Comparison of ENCODE assay signal across 8 cellular contexts in the genomic region with DNA sequence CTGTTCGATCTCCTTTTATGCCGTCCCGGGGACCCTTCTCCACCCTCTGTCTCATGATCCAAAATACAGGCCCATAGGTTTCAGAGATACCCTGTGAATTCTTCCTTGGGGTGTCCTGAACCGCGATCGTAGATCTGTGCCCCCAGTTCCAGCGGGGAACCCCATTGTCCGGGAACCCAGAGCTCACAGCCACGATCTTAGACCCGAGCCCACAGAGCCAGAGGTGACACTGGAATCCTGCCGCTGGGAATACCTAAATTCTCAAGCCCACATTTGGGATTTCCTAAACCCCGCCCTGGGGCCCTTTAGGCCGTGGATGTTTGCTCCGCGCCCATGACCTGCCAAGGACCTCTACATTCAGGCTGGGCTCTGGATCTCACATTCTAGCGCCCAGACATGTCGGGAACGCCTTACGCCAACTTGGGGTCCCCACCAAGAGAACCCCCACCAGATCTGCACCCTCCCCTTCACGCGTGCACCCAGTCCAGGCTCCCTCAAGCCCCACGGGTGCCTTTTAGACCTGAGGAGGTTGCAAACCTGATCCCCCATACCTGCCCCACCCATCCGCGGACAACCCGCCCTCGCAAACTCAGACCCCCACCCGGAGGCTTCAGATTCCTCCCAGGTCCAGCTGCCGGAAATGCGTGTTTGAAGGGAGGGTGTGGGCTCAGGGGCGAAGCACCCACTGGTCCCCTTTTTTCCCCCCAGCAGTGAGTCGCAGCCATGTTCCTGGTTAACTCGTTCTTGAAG. TPM values are rescaled to one million over a fixed set of nuclear protein-coding genes. Genes with fewer than 3 reads are reported as not detected.
DNase-seq lines count a peak whose midpoint lies in the region; ATAC-seq and TF ChIP-seq lines count a peak whose summit lies in the region.

No MANE protein-coding gene starts in this region.

- peak overlapping the region; percentile 90 for H3K4me3 Mint-ChIP-seq in activated naive CD4-positive, alpha-beta T cell treated with anti-CD3 and anti-CD28 coated beads for 36 hours

- TF ChIP-seq CTCF in OCI-LY7 (conservative IDR thresholded peaks at IDR 0.05; ENCODE audit: low read length) (no peak), omental fat pad (IDR thresholded peaks at IDR 0.05) (no peak)

- H3K79me2 ChIP-seq in OCI-LY7 (ENCODE audit: insufficient read depth, low read depth, low read length): peaks cover 18% of the 10 kb centered on the region; the same call in 1 of the 2 replicates

- no peaks in the 10 kb centered on the region for H3K9me3 Mint-ChIP-seq in activated naive CD4-positive, alpha-beta T cell treated with anti-CD3 and anti-CD28 coated beads for 36 hours

- H3K4me2 ChIP-seq in OCI-LY7 (ENCODE audit: low read length): peak overlapping the region; percentile 71

- ATAC-seq in omental fat pad (ENCODE audit: low FRiP score) (peak; percentile 20), GM19397 (IDR thresholded peaks at IDR 0.05; ENCODE audit: unreplicated experiment) (no peak)

- H3K27ac ChIP-seq in OCI-LY7 (ENCODE audit: low read depth, low read length, poor library complexity, severe bottlenecking): peak overlapping the region; percentile 81

- no peaks in the 10 kb centered on the region for H4K20me1 ChIP-seq in OCI-LY7 (ENCODE audit: insufficient read depth, low read length)

- H3K4me1 Mint-ChIP-seq in activated naive CD4-positive, alpha-beta T cell treated with anti-CD3 and anti-CD28 coated beads for 36 hours (ENCODE audit: low read depth): peaks cover 17% of the 10 kb centered on the region

- peak overlapping the region; percentile 36 for H2AFZ ChIP-seq in OCI-LY7 (ENCODE audit: low read length)

- peaks cover 30% of the 10 kb centered on the region for H3K36me3 ChIP-seq in OCI-LY7 (ENCODE audit: insufficient read depth, low read length)

- H3K9me2 ChIP-seq in OCI-LY7 (ENCODE audit: insufficient read depth, low read length): no peaks in the 10 kb centered on the region

- intact Hi-C loops in OCI-LY7 (cut with micrococcal nuclease; ENCODE audit: unreplicated experiment): loop anchor here (2.0 kb wide), 1 partner anchor 74 kb away; a partner anchor contains a TSS
- intact Hi-C loops in activated naive CD4-positive, alpha-beta T cell treated with anti-CD3 and anti-CD28 coated beads for 36 hours (cut with micrococcal nuclease): loop anchor here (1.0 to 10.0 kb wide), 6 partner anchors 25 to 428 kb away; a partner anchor contains a TSS

- BruUV-seq in OCI-LY7 (replicated peaks; lab: Mats Ljungman, UMichigan): TSS peak; percentile 78

- H3K27ac Mint-ChIP-seq in activated naive CD4-positive, alpha-beta T cell treated with anti-CD3 and anti-CD28 coated beads for 36 hours: peak overlapping the region; percentile 94

- H3K4me1 ChIP-seq in OCI-LY7 (ENCODE audit: insufficient read depth, low read length, poor library complexity, severe bottlenecking): peaks cover 9% of the 10 kb centered on the region

- POLR2A ChIA-PET in OCI-LY7 (lab: Charles Lee): interaction anchor here (1.0 kb wide), 1 partner anchor 10 kb away, joined by 3 read pairs; no protein-coding TSS in a partner anchor

- no peaks in the 10 kb centered on the region for H3K9me3 ChIP-seq in OCI-LY7 (ENCODE audit: low read length)

- H3K4me3 ChIP-seq in OCI-LY7 (ENCODE audit: low read depth, low read length, poor library complexity, severe bottlenecking): peak overlapping the region; percentile 89

- peak; percentile 14 for DNase-seq in activated CD4-positive, CD25-positive, alpha-beta regulatory T cell treated with anti-CD3 and anti-CD28 coated beads, Interleukin-2, amount 50 U/mL, for 16 hours (ENCODE audit: low read depth, low spot score)
- no peak for DNase-seq in activated CD4-positive, CD25-positive, alpha-beta regulatory T cell treated with anti-CD3 and anti-CD28 coated beads, Interleukin-2, amount 50 U/mL, for 72 hours
- DNase-seq in HT-29 (ENCODE audit: low spot score) (peak; percentile 65), OCI-LY7 (ENCODE audit: low spot score) (peak; percentile 82), glomerular visceral epithelial cell (ENCODE audit: extremely low spot score) (peak; percentile 69), omental fat pad (ENCODE audit: low spot score) (no peak)
- peak; percentile 58 for DNase-seq in activated naive CD4-positive, alpha-beta T cell treated with anti-CD3 and anti-CD28 coated beads for 36 hours

- no peaks in the 10 kb centered on the region for H3K27me3 Mint-ChIP-seq in activated naive CD4-positive, alpha-beta T cell treated with anti-CD3 and anti-CD28 coated beads for 36 hours (ENCODE audit: low read depth)

- CTCF ChIA-PET in OCI-LY7 (lab: Charles Lee; ENCODE audit: unreplicated experiment): no interaction called here
- CTCF ChIA-PET in activated naive CD4-positive, alpha-beta T cell treated with anti-CD3 and anti-CD28 coated beads for 36 hours (lab: Charles Lee): interaction anchor here (2.4 kb wide), 1 partner anchor 29 kb away, joined by 5 read pairs; no protein-coding TSS in a partner anchor

- peaks cover 18% of the 10 kb centered on the region for H3K36me3 Mint-ChIP-seq in activated naive CD4-positive, alpha-beta T cell treated with anti-CD3 and anti-CD28 coated beads for 36 hours (ENCODE audit: low read depth)

RNA-seq across cellular contexts. Expression of a gene that starts 0.6 kb away (rescaled TPM):
- total RNA-seq in HT-29 (2014; rRNA removed; shearing (Covaris generic)): 645 and 661 TPM in 2 replicates
- total RNA-seq in OCI-LY7 (2014; rRNA removed; shearing (Covaris generic)): 125 and 166 TPM in 2 replicates
- total RNA-seq in OCI-LY7 (2022) (337 and 339 TPM in 2 replicates), omental fat pad (100 to 1,000 TPM; 211 to 263 (median 246) TPM)
- total RNA-seq in activated naive CD4-positive, alpha-beta T cell treated with anti-CD3 and anti-CD28 coated beads for 36 hours: 100 to 1,000 TPM; 301 to 307 TPM

RNA-seq across cellular contexts. Expression of a gene that starts 11.8 kb away (rescaled TPM):
- not detected in 2 replicates for total RNA-seq in HT-29 (2014; rRNA removed; shearing (Covaris generic))
- not detected in 2 replicates for total RNA-seq in OCI-LY7 (2014; rRNA removed; shearing (Covaris generic))
- total RNA-seq in OCI-LY7 (2022) (not detected in 2 replicates), omental fat pad (10 to 100 TPM; 25.1 to 60.3 (median 43.9) TPM)
- total RNA-seq in activated naive CD4-positive, alpha-beta T cell treated with anti-CD3 and anti-CD28 coated beads for 36 hours: not detected

RNA-seq across cellular contexts. Expression of a gene that starts 25.2 kb away (rescaled TPM):
- 420 and 425 TPM in 2 replicates for total RNA-seq in HT-29 (2014; rRNA removed; shearing (Covaris generic))
- total RNA-seq in OCI-LY7 (2014; rRNA removed; shearing (Covaris generic)): 198 and 200 TPM in 2 replicates
- total RNA-seq in OCI-LY7 (2022) (133 and 136 TPM in 2 replicates), omental fat pad (100 to 1,000 TPM in 2 of 4 donors, 10 to 100 TPM in 2; 86.9 to 126 (median 106) TPM)
- total RNA-seq in activated naive CD4-positive, alpha-beta T cell treated with anti-CD3 and anti-CD28 coated beads for 36 hours: 100 to 1,000 TPM; 104 to 105 TPM

RNA-seq across cellular contexts. Expression of a gene that starts 25.8 kb away (rescaled TPM):
- 397 and 423 TPM in 2 replicates for total RNA-seq in HT-29 (2014; rRNA removed; shearing (Covaris generic))
- 149 and 151 TPM in 2 replicates for total RNA-seq in OCI-LY7 (2014; rRNA removed; shearing (Covaris generic))
- total RNA-seq in OCI-LY7 (2022) (76.0 and 78.6 TPM in 2 replicates), omental fat pad (10 to 100 TPM; 32.5 to 58.5 (median 36.1) TPM)
- total RNA-seq in activated naive CD4-positive, alpha-beta T cell treated with anti-CD3 and anti-CD28 coated beads for 36 hours: 10 to 100 TPM; 86.8 to 87.4 TPM

RNA-seq across cellular contexts. Expression of a gene that starts 29.5 kb away (rescaled TPM):
- total RNA-seq in HT-29 (2014; rRNA removed; shearing (Covaris generic)): not detected in 2 replicates
- not detected in 2 replicates for total RNA-seq in OCI-LY7 (2014; rRNA removed; shearing (Covaris generic))
- total RNA-seq in OCI-LY7 (2022) (not detected in 2 replicates), omental fat pad (not detected)
- total RNA-seq in activated naive CD4-positive, alpha-beta T cell treated with anti-CD3 and anti-CD28 coated beads for 36 hours: not detected

Comparison
In these comparisons a context has a peak if more than half of its experiments do, and no peak if none do; other contexts are left out.
1. DNase-seq: peak in activated CD4-positive, CD25-positive, alpha-beta regulatory T cell treated with anti-CD3 and anti-CD28 coated beads, Interleukin-2, amount 50 U/mL, for 16 hours (single experiment), HT-29 (single experiment), OCI-LY7 (single experiment), activated naive CD4-positive, alpha-beta T cell treated with anti-CD3 and anti-CD28 coated beads for 36 hours (single experiment) and glomerular visceral epithelial cell (single experiment); none in activated CD4-positive, CD25-positive, alpha-beta regulatory T cell treated with anti-CD3 and anti-CD28 coated beads, Interleukin-2, amount 50 U/mL, for 72 hours (single experiment) and omental fat pad (single experiment).
2. RNA of a gene that starts 11.8 kb away (total RNA-seq): 25.1 to 60.3 TPM in omental fat pad; not detected in HT-29, not detected in OCI-LY7 and not detected in activated naive CD4-positive, alpha-beta T cell treated with anti-CD3 and anti-CD28 coated beads for 36 hours; every median in the first group is over 10 times any median in the second.